Comparison of ENCODE assay signal across 13 cellular contexts in the genomic region with DNA sequence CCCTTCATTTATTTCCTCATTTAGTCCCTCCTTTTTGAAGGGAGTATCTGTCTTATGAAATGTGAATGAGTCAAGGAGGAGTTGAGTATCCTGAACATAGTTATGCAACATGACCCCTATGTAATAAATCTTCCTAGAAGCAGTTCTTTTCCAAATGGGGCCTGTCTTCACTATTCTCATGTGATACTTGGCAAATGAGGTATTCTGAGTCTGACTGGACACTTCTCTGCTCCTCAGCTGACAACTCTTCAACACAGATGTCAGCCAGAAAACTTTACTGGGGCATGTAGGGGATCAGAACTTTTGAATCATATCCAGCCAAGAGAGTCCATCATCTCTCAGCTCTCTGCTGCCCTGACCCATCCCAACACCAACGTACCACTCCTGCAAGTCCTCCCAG.
A peak's percentile ranks its signal among the peaks of the same experiment; 100 is the strongest.
DNase-seq lines count a peak whose midpoint lies in the region; ATAC-seq and TF ChIP-seq lines count a peak whose summit lies in the region.
"Had no signal": no experiment of that assay in that cellular context is flagged by ENCODE, and none has a peak within 500 bp of the region (broad histone marks: within the 10 kb centered on the region; RNA-seq: fewer than 3 reads in every experiment).

No MANE protein-coding gene starts in this region.

- TF ChIP-seq CTCF in fibroblast of lung (conservative IDR thresholded peaks at IDR 0.05 in 1 of 2, IDR thresholded peaks at IDR 0.05 in 1 of 2; ENCODE audit: low read depth in 1 of 2, low read length in 2 of 2) (no peak), osteoblast (IDR thresholded peaks at IDR 0.05; ENCODE audit: extremely low read depth, low read depth, low read length) (no peak)

- H3K79me2 ChIP-seq in fibroblast of lung (ENCODE audit: control insufficient read depth, insufficient read depth, low read length) (no peaks in the 10 kb centered on the region), osteoblast (ENCODE audit: insufficient read depth, low read length) (no peaks in the 10 kb centered on the region)

- H4K20me1 ChIP-seq in fibroblast of lung (ENCODE audit: control insufficient read depth, extremely low read depth, insufficient read depth, low read length) (no peaks in the 10 kb centered on the region), osteoblast (ENCODE audit: insufficient read depth, low read length) (no peaks in the 10 kb centered on the region)

- H3K9me3 ChIP-seq in fibroblast of lung (ENCODE audit: control insufficient read depth, insufficient read depth, low read depth, low read length) (no peaks in the 10 kb centered on the region), osteoblast (ENCODE audit: low read depth, low read length) (no peaks in the 10 kb centered on the region)

- ATAC-seq in HG03378 (IDR thresholded peaks at IDR 0.05; ENCODE audit: unreplicated experiment), result no peak
- ATAC-seq: WTC11 had no signal

- H3K27ac ChIP-seq in fibroblast of lung (ENCODE audit: insufficient read depth, low read length) (no peak overlapping the region), osteoblast (ENCODE audit: low read depth, low read length) (peak overlapping the region; percentile 32)

- in situ Hi-C loops in ACHN (cut with HindIII; ENCODE audit: low pct_ligation_motif_present, low pct_unique_long_range_greater_than_20kb, low sequenced_read_pairs), result no loop called here

- H3K36me3 ChIP-seq in fibroblast of lung (ENCODE audit: control insufficient read depth, insufficient read depth, low read length) (no peaks in the 10 kb centered on the region), osteoblast (ENCODE audit: insufficient read depth, low read length) (no peaks in the 10 kb centered on the region)

- DNase-seq in GM03348 (ENCODE audit: low spot score), result peak; percentile 72
- DNase-seq in NOMO-1 treated with DMSO at 0.1 percent for 48 hours (lab: John Stamatoyannopoulos, UW; ENCODE audit: unreplicated experiment), result peak; percentile 84
- peak; percentile 41 to 87 for DNase-seq in fibroblast of lung (ENCODE audit: low read depth in 2 of 2)
- no peak for DNase-seq in osteoblast (ENCODE audit: insufficient read length, low spot score, missing footprints)
- DNase-seq in DMS53 (lab: John Stamatoyannopoulos, UW), result no peak
- no peak for DNase-seq in ACHN
- DNase-seq in NCI-H1105 treated with DMSO at 0.1 percent for 48 hours (lab: John Stamatoyannopoulos, UW), result no peak
- DNase-seq: cerebellar nuclear complex, mesendoderm, retina, SHP77 had no signal

- H3K4me3 ChIP-seq in fibroblast of lung (replicated peaks in 1 of 4; ENCODE audit: control extremely low read depth in 1 of 4, insufficient read depth in 1 of 4, low read depth in 3 of 4, low read length in 4 of 4) (no peak overlapping the region), osteoblast (ENCODE audit: insufficient read depth, low read length) (no peak overlapping the region)

- H3K4me1 ChIP-seq in fibroblast of lung (ENCODE audit: control insufficient read depth, extremely low read depth, insufficient read depth, low read length) (no peaks in the 10 kb centered on the region), osteoblast (ENCODE audit: insufficient read depth, low read length) (peaks cover 16% of the 10 kb centered on the region)

- H2AFZ ChIP-seq in fibroblast of lung (ENCODE audit: low read length), result no peak overlapping the region
- no peak overlapping the region for H2AFZ ChIP-seq in osteoblast (ENCODE audit: low read length)

- H3K9ac ChIP-seq in fibroblast of lung (ENCODE audit: insufficient read depth, low read length), result no peak overlapping the region

- H3K4me2 ChIP-seq in fibroblast of lung (ENCODE audit: extremely low read depth, insufficient read depth, low read length) (no peak overlapping the region), osteoblast (ENCODE audit: insufficient read depth, low read length) (no peak overlapping the region)

- H3K27me3 ChIP-seq in fibroblast of lung (ENCODE audit: control insufficient read depth, insufficient read depth, low read length), result no peaks in the 10 kb centered on the region
- H3K27me3 ChIP-seq in osteoblast (ENCODE audit: insufficient read depth, low read length), result no peaks in the 10 kb centered on the region

Comparison
In these comparisons a context has a peak if more than half of its experiments do, and no peak if none do; other contexts are left out.
1. DNase-seq: peak in GM03348 (single experiment), NOMO-1 treated with DMSO at 0.1 percent for 48 hours (single experiment) and fibroblast of lung (2 of 2); none in osteoblast (single experiment), DMS53 (single experiment), ACHN (single experiment) and NCI-H1105 treated with DMSO at 0.1 percent for 48 hours (single experiment).